1 cellular context compared by ENCODE assay signal in genomic region chr11:3109921-3110706, GRCh38.
TF ChIP-seq lines count a peak whose summit lies in the region.

No MANE protein-coding gene starts in this region.

TF ChIP-seq in K562, 482 proteins besides CTCF, POLR2A, EP300 and RAD21 (continues in another document):
- no peak for TF ChIP-seq U2AF1 (optimal IDR thresholded peaks at IDR 0.05; ENCODE audit: low read depth, low read length)
- TF ChIP-seq MCM2 (IDR thresholded peaks at IDR 0.05; ENCODE audit: low read depth): no peak
- no peak for TF ChIP-seq ZNF586 (CRISPR knock-in tag; conservative IDR thresholded peaks at IDR 0.05)
- TF ChIP-seq BRCA1 (IDR thresholded peaks at IDR 0.05): no peak
- TF ChIP-seq BRCA1 (CRISPR knock-in tag; IDR thresholded peaks at IDR 0.05): no peak; the same call in 1 of the 2 replicates
- no peak for TF ChIP-seq KDM4B (IDR thresholded peaks at IDR 0.05; ENCODE audit: borderline replicate concordance in 2 of 2, low read depth in 1 of 2)
- no peak for TF ChIP-seq MBD2 (IDR thresholded peaks at IDR 0.05; ENCODE audit: borderline replicate concordance, low read depth)
- TF ChIP-seq, protein P1, sequence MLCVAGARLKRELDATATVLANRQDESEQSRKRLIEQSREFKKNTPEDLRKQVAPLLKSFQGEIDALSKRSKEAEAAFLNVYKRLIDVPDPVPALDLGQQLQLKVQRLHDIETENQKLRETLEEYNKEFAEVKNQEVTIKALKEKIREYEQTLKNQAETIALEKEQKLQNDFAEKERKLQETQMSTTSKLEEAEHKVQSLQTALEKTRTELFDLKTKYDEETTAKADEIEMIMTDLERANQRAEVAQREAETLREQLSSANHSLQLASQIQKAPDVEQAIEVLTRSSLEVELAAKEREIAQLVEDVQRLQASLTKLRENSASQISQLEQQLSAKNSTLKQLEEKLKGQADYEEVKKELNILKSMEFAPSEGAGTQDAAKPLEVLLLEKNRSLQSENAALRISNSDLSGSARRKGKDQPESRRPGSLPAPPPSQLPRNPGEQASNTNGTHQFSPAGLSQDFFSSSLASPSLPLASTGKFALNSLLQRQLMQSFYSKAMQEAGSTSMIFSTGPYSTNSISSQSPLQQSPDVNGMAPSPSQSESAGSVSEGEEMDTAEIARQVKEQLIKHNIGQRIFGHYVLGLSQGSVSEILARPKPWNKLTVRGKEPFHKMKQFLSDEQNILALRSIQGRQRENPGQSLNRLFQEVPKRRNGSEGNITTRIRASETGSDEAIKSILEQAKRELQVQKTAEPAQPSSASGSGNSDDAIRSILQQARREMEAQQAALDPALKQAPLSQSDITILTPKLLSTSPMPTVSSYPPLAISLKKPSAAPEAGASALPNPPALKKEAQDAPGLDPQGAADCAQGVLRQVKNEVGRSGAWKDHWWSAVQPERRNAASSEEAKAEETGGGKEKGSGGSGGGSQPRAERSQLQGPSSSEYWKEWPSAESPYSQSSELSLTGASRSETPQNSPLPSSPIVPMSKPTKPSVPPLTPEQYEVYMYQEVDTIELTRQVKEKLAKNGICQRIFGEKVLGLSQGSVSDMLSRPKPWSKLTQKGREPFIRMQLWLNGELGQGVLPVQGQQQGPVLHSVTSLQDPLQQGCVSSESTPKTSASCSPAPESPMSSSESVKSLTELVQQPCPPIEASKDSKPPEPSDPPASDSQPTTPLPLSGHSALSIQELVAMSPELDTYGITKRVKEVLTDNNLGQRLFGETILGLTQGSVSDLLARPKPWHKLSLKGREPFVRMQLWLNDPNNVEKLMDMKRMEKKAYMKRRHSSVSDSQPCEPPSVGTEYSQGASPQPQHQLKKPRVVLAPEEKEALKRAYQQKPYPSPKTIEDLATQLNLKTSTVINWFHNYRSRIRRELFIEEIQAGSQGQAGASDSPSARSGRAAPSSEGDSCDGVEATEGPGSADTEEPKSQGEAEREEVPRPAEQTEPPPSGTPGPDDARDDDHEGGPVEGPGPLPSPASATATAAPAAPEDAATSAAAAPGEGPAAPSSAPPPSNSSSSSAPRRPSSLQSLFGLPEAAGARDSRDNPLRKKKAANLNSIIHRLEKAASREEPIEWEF (CRISPR knock-in tag; IDR thresholded peaks at IDR 0.05): no peak
- no peak for TF ChIP-seq GABPA (tag; conservative IDR thresholded peaks at IDR 0.05; ENCODE audit: low read depth)
- TF ChIP-seq, protein P2, sequence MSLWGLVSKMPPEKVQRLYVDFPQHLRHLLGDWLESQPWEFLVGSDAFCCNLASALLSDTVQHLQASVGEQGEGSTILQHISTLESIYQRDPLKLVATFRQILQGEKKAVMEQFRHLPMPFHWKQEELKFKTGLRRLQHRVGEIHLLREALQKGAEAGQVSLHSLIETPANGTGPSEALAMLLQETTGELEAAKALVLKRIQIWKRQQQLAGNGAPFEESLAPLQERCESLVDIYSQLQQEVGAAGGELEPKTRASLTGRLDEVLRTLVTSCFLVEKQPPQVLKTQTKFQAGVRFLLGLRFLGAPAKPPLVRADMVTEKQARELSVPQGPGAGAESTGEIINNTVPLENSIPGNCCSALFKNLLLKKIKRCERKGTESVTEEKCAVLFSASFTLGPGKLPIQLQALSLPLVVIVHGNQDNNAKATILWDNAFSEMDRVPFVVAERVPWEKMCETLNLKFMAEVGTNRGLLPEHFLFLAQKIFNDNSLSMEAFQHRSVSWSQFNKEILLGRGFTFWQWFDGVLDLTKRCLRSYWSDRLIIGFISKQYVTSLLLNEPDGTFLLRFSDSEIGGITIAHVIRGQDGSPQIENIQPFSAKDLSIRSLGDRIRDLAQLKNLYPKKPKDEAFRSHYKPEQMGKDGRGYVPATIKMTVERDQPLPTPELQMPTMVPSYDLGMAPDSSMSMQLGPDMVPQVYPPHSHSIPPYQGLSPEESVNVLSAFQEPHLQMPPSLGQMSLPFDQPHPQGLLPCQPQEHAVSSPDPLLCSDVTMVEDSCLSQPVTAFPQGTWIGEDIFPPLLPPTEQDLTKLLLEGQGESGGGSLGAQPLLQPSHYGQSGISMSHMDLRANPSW (CRISPR knock-in tag; IDR thresholded peaks at IDR 0.05): no peak
- TF ChIP-seq FOXA3 (CRISPR knock-in tag; conservative IDR thresholded peaks at IDR 0.05 in 1 of 2, IDR thresholded peaks at IDR 0.05 in 1 of 2): no peak
- no peak for TF ChIP-seq NFYB (IDR thresholded peaks at IDR 0.05; ENCODE audit: extremely low read depth, insufficient read length)
- no peak for TF ChIP-seq SRSF1 (IDR thresholded peaks at IDR 0.05; ENCODE audit: low read depth, low read length)
- TF ChIP-seq TCF3 (CRISPR knock-in tag; IDR thresholded peaks at IDR 0.05): 0 out of 2 replicates have a peak, but pooled peaks have one; percentile 19
- TF ChIP-seq HLTF (IDR thresholded peaks at IDR 0.05): no peak
- no peak for TF ChIP-seq HNRNPL (IDR thresholded peaks at IDR 0.05; ENCODE audit: low read depth, low read length)
- no peak for TF ChIP-seq SUPT5H (IDR thresholded peaks at IDR 0.05)
- 0 out of 2 replicates have a peak, but pooled peaks have one; percentile 41 for TF ChIP-seq XRCC5 (IDR thresholded peaks at IDR 0.05; ENCODE audit: low read depth, low read length)
- no peak for TF ChIP-seq BRF1 (IDR thresholded peaks at IDR 0.05; ENCODE audit: borderline replicate concordance, extremely low read depth, insufficient read length)
- TF ChIP-seq SAFB (IDR thresholded peaks at IDR 0.05; ENCODE audit: borderline replicate concordance, low read depth, low read length): no peak
- peak in 1 of 2 experiments; percentile 66; a peak in 1 of 4 replicates for TF ChIP-seq RCOR1 (IDR thresholded peaks at IDR 0.05; ENCODE audit: borderline replicate concordance in 1 of 2, low read depth in 2 of 2, low read length in 2 of 2)
- peak; percentile 76; the same call in 1 of the 2 replicates for TF ChIP-seq ZNF263 (CRISPR knock-in tag; IDR thresholded peaks at IDR 0.05; ENCODE audit: borderline replicate concordance)
- TF ChIP-seq ELF4 (CRISPR knock-in tag; IDR thresholded peaks at IDR 0.05): no peak
- TF ChIP-seq POU5F1 (IDR thresholded peaks at IDR 0.05; ENCODE audit: borderline replicate concordance, low read depth, low read length, partially characterized antibody): no peak
- peak; percentile 60; the same call in 1 of the 2 replicates for TF ChIP-seq RB1 (IDR thresholded peaks at IDR 0.05; ENCODE audit: low read depth)
- no peak for TF ChIP-seq MCM7 (IDR thresholded peaks at IDR 0.05)
- no peak for TF ChIP-seq ZNF785 (CRISPR knock-in tag; IDR thresholded peaks at IDR 0.05)
- no peak for TF ChIP-seq PHF20 (IDR thresholded peaks at IDR 0.05; ENCODE audit: partially characterized antibody)
- no peak for TF ChIP-seq CHD1 (IDR thresholded peaks at IDR 0.05; ENCODE audit: low read length)
- TF ChIP-seq ZEB2 (IDR thresholded peaks at IDR 0.05): 0 out of 2 replicates have a peak, but pooled peaks have one; percentile 31
- peak in 1 of 2 experiments; percentile 86; a peak in 2 of 4 replicates for TF ChIP-seq MAZ (CRISPR knock-in tag; conservative IDR thresholded peaks at IDR 0.05 in 1 of 2, IDR thresholded peaks at IDR 0.05 in 1 of 2)
- TF ChIP-seq, protein P3, sequence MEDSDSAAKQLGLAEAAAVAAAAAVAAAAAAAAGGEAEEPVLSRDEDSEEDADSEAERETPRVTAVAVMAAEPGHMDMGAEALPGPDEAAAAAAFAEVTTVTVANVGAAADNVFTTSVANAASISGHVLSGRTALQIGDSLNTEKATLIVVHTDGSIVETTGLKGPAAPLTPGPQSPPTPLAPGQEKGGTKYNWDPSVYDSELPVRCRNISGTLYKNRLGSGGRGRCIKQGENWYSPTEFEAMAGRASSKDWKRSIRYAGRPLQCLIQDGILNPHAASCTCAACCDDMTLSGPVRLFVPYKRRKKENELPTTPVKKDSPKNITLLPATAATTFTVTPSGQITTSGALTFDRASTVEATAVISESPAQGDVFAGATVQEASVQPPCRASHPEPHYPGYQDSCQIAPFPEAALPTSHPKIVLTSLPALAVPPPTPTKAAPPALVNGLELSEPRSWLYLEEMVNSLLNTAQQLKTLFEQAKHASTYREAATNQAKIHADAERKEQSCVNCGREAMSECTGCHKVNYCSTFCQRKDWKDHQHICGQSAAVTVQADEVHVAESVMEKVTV (CRISPR knock-in tag; IDR thresholded peaks at IDR 0.05): 0 out of 2 replicates have a peak, but pooled peaks have one; percentile 36
- TF ChIP-seq, protein P4, sequence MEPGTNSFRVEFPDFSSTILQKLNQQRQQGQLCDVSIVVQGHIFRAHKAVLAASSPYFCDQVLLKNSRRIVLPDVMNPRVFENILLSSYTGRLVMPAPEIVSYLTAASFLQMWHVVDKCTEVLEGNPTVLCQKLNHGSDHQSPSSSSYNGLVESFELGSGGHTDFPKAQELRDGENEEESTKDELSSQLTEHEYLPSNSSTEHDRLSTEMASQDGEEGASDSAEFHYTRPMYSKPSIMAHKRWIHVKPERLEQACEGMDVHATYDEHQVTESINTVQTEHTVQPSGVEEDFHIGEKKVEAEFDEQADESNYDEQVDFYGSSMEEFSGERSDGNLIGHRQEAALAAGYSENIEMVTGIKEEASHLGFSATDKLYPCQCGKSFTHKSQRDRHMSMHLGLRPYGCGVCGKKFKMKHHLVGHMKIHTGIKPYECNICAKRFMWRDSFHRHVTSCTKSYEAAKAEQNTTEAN (CRISPR knock-in tag; IDR thresholded peaks at IDR 0.05): no peak
- no peak for TF ChIP-seq SMARCB1 (IDR thresholded peaks at IDR 0.05; ENCODE audit: insufficient read length, low read depth)
- TF ChIP-seq CBX5 (IDR thresholded peaks at IDR 0.05; ENCODE audit: borderline replicate concordance, low read depth): no peak
- TF ChIP-seq MNT (conservative IDR thresholded peaks at IDR 0.05): no peak
- no peak for TF ChIP-seq RBM17 (IDR thresholded peaks at IDR 0.05; ENCODE audit: borderline replicate concordance, low read depth, low read length)
- no peak for TF ChIP-seq POLR2H (tag; IDR thresholded peaks at IDR 0.05; ENCODE audit: low read depth)
- TF ChIP-seq NR2C2 (CRISPR knock-in tag; IDR thresholded peaks at IDR 0.05): no peak
- TF ChIP-seq NR2C2 (tag; IDR thresholded peaks at IDR 0.05): no peak
- TF ChIP-seq, protein P5, sequence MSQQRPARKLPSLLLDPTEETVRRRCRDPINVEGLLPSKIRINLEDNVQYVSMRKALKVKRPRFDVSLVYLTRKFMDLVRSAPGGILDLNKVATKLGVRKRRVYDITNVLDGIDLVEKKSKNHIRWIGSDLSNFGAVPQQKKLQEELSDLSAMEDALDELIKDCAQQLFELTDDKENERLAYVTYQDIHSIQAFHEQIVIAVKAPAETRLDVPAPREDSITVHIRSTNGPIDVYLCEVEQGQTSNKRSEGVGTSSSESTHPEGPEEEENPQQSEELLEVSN (IDR thresholded peaks at IDR 0.05; ENCODE audit: borderline replicate concordance in 1 of 2, extremely low read depth in 1 of 2, insufficient read depth in 1 of 2, insufficient read length in 1 of 2, low read depth in 1 of 2, low read length in 1 of 2, poor library complexity in 1 of 2, severe bottlenecking in 1 of 2): peak; percentile 55 to 78
- TF ChIP-seq NR1H2 (CRISPR knock-in tag; IDR thresholded peaks at IDR 0.05): no peak
- no peak for TF ChIP-seq ZNF583 (CRISPR knock-in tag; IDR thresholded peaks at IDR 0.05)
- TF ChIP-seq ZNF239 (CRISPR knock-in tag; IDR thresholded peaks at IDR 0.05): no peak
- no peak for TF ChIP-seq CCNT2 (IDR thresholded peaks at IDR 0.05; ENCODE audit: borderline replicate concordance, extremely low read depth, insufficient read length, low read depth, low read length)
- 0 out of 2 replicates have a peak, but pooled peaks have one; percentile 15 for TF ChIP-seq SOX6 (IDR thresholded peaks at IDR 0.05)
- no peak for TF ChIP-seq ELF1 (tag; IDR thresholded peaks at IDR 0.05)
- TF ChIP-seq MAX (CRISPR knock-in tag; IDR thresholded peaks at IDR 0.05): peak; percentile 43; the same call in 1 of the 2 replicates
- TF ChIP-seq FOSL1 (tag; conservative IDR thresholded peaks at IDR 0.05): no peak
- TF ChIP-seq ZBTB8A (IDR thresholded peaks at IDR 0.05; ENCODE audit: partially characterized antibody): no peak
- no peak for TF ChIP-seq ADNP (tag; IDR thresholded peaks at IDR 0.05)
- no peak for TF ChIP-seq SFPQ (IDR thresholded peaks at IDR 0.05; ENCODE audit: low read depth, low read length)
- TF ChIP-seq CBFA2T3 (IDR thresholded peaks at IDR 0.05): no peak
- no peak for TF ChIP-seq ARID3B (CRISPR knock-in tag; IDR thresholded peaks at IDR 0.05; ENCODE audit: borderline replicate concordance)
